ENCODE assay signal across 8 cellular contexts in the genomic region with DNA sequence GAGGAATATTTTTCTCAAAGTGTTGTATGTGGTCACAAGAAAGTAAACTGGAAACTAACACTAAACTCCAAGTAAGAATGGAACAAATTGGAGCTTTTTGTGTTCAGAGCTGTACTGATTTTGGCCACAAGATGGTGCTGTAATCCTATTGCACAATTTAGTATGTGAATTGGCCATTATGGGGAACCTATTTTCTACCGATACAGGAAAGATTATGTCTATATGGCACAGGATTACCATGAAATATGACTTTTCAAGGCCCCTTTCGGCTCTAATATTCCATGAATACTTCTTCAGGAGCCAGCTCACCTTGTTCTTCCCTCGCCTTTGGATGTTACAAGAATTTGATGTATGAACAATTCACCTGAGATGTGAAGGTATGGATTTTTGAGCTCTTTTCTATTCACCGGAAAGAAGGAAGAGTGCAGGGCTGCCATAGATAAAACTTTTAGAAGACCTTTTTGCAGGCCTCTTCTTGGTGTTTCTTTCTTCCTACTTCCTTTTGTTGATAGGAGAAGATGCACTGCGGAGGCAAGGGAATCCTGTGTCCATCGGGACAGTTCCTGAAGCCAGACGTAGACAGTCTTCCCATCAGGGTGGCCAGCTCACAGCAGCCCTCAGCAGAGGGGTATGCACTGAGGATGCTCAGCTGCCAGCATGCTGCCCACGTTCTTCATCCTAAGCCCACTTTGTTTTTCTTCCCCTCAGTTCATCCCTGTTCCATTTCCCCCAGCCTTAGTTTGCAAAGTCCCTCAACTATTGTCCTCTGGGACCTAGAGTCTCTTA. TPM values are rescaled to one million over a fixed set of nuclear protein-coding genes. Genes with fewer than 3 reads are reported as not detected.
DNase-seq lines count a peak whose midpoint lies in the region; ATAC-seq, FAIRE-seq and TF ChIP-seq lines count a peak whose summit lies in the region.

No MANE protein-coding gene starts in this region.

- no peaks in the 10 kb centered on the region for H3K79me2 ChIP-seq in MM.1S (ENCODE audit: low read length)
- H3K79me2 ChIP-seq in HepG2 (ENCODE audit: insufficient read depth, low read length), result no peaks in the 10 kb centered on the region

- intact Hi-C loops in HepG2 (cut with micrococcal nuclease; ENCODE audit: unreplicated experiment), result loop anchor here (1.0 to 2.0 kb wide), 7 partner anchors 19 to 680 kb away; no protein-coding TSS in a partner anchor

- H3K27me3 ChIP-seq in MM.1S (replicated peaks; ENCODE audit: insufficient read depth, low read length), result no peaks in the 10 kb centered on the region
- H3K27me3 ChIP-seq in HepG2 (ENCODE audit: control insufficient read depth in 1 of 2, insufficient read depth in 2 of 2, low read length in 2 of 2), result no peaks in the 10 kb centered on the region

- in situ Hi-C loops in HepG2 (cut with HindIII; ENCODE audit: extremely low pct_ligation_motif_present, low pct_unique_long_range_greater_than_20kb), result no loop called here

- no peaks in the 10 kb centered on the region for H4K20me1 ChIP-seq in MM.1S (ENCODE audit: insufficient read depth, low read length)
- H4K20me1 ChIP-seq in HepG2 (ENCODE audit: insufficient read depth, low read length), result no peaks in the 10 kb centered on the region

- ATAC-seq in GM21529 (IDR thresholded peaks at IDR 0.05; ENCODE audit: unreplicated experiment), result peak; percentile 77
- ATAC-seq in HepG2, result peak; percentile 62
- ATAC-seq in HG03280 (IDR thresholded peaks at IDR 0.05; ENCODE audit: unreplicated experiment), result no peak

- H3K27ac ChIP-seq in MM.1S (ENCODE audit: low read length) (no peak overlapping the region), HepG2 (ENCODE audit: extremely low read length, insufficient read depth, low read length) (no peak overlapping the region)

- CTCF ChIA-PET in HepG2 (lab: Yijun Ruan, JAX; ENCODE audit: low intra/inter-chr PET ratio, low total read pairs), result interaction anchor here (0.6 to 4.6 kb wide), 11 partner anchors 18 to 808 kb away, joined by 3 to 120 read pairs (median 6); partner anchors contain the start of gene SERPINE2

- TF ChIP-seq POLR2A in HepG2 (IDR thresholded peaks at IDR 0.05; ENCODE audit: insufficient read depth in 1 of 2, low read depth in 2 of 2, low read length in 2 of 2), result no peak

- no TSS peak for BruUV-seq in HepG2 (replicated peaks; lab: Mats Ljungman, UMichigan)

- FAIRE-seq in HepG2 (lab: Jason Lieb, UNC), result peak; percentile 60

- TF ChIP-seq EP300 in HepG2 (IDR thresholded peaks at IDR 0.05; ENCODE audit: low read depth in 2 of 2, low read length in 2 of 2) (peak in 1 of 2 experiments; percentile 25; a peak in 1 of 4 replicates), HepG2 (CRISPR knock-in tag; IDR thresholded peaks at IDR 0.05; ENCODE audit: borderline replicate concordance) (no peak)

- TF ChIP-seq CTCF in MM.1S (IDR thresholded peaks at IDR 0.05; ENCODE audit: low read length), result peak; percentile 85
- TF ChIP-seq CTCF in HepG2 (CRISPR knock-in tag; IDR thresholded peaks at IDR 0.05), result peak; percentile 92

- POLR2A ChIA-PET in HepG2 (lab: Yijun Ruan, JAX), result interaction anchor here (0.7 to 1.5 kb wide), 5 partner anchors 10 to 314 kb away, joined by 4 to 7 read pairs (median 6); partner anchors contain the start of gene MRPL44

- H3K9ac ChIP-seq in MM.1S (ENCODE audit: low read length) (no peak overlapping the region), HepG2 (ENCODE audit: insufficient read depth, low read depth, low read length) (no peak overlapping the region)

- DNase-seq in ELR (ENCODE audit: low read depth) (peak; percentile 75), MM.1S (peak; percentile 59), SW480 (ENCODE audit: low spot score) (peak; percentile 29), HepG2 (ENCODE audit: low spot score) (peak; percentile 66)
- peak; percentile 35 for DNase-seq in central memory CD4-positive, alpha-beta T cell
- peak in 5 of 6 experiments; percentile 13 to 73 (median 28) for DNase-seq in stimulated activated naive CD4-positive, alpha-beta T cell (lab: John Stamatoyannopoulos, UW)

- H3K36me3 ChIP-seq in MM.1S (replicated peaks; ENCODE audit: insufficient read depth, low read length) (no peaks in the 10 kb centered on the region; the same call in none of the 2 replicates), HepG2 (replicated peaks in 1 of 2; ENCODE audit: control insufficient read depth in 1 of 2, insufficient read depth in 2 of 2, low read length in 2 of 2) (peaks cover 1 to 14% of the 10 kb centered on the region in 2 experiments; a peak in 4 of 5 replicates)

- H3K4me1 ChIP-seq in MM.1S (ENCODE audit: low read length) (no peaks in the 10 kb centered on the region), HepG2 (ENCODE audit: insufficient read depth, low read length) (peaks cover 16% of the 10 kb centered on the region)

- no peak overlapping the region for H2AFZ ChIP-seq in MM.1S (ENCODE audit: low read length)
- H2AFZ ChIP-seq in HepG2 (ENCODE audit: low read length), result no peak overlapping the region

- peak; percentile 89 for TF ChIP-seq RAD21 in HepG2 (CRISPR knock-in tag; IDR thresholded peaks at IDR 0.05)

- 71% methylated on average over 8 of the region's 8 CpGs for WGBS in HepG2 (ENCODE audit: low lambda C conversion rate)

- H3K9me3 ChIP-seq in MM.1S (replicated peaks; ENCODE audit: insufficient read depth, low read length), result no peaks in the 10 kb centered on the region
- no peaks in the 10 kb centered on the region for H3K9me3 ChIP-seq in HepG2 (ENCODE audit: low read length)

- H3K4me3 ChIP-seq in MM.1S (ENCODE audit: low read length) (no peak overlapping the region), HepG2 (replicated peaks in 1 of 3; ENCODE audit: insufficient read depth in 1 of 3, low read depth in 2 of 3, low read length in 3 of 3) (no peak overlapping the region)

- no peak overlapping the region for H3K4me2 ChIP-seq in MM.1S (ENCODE audit: low read depth, low read length)
- H3K4me2 ChIP-seq in HepG2 (ENCODE audit: low read depth, low read length), result no peak overlapping the region

- no peaks in the 10 kb centered on the region for H3F3A ChIP-seq in MM.1S (ENCODE audit: insufficient read depth, low read length)

- no peaks in the 10 kb centered on the region for H3K9me2 ChIP-seq in MM.1S (replicated peaks; ENCODE audit: insufficient read depth, low read length)

RNA-seq across cellular contexts. Expression of gene MRPL44, which starts 13.3 kb away (rescaled TPM):
- total RNA-seq in HepG2 (2016; rRNA removed; fragmentation: Illumina TruSeq; extraction: Trizol), result 78.0 and 101 TPM in 2 replicates
- total RNA-seq in HepG2 (2016; cell fraction: cytosol; rRNA removed; fragmentation: Illumina TruSeq; extraction: Trizol; ENCODE audit: low read depth), result 19.7 and 21.8 TPM in 2 replicates
- 76.1 and 100 TPM in 2 replicates for total RNA-seq in HepG2 (2016; cell fraction: insoluble cytoplasmic fraction; rRNA removed; fragmentation: Illumina TruSeq; extraction: Trizol)
- 38.1 and 39.0 TPM in 2 replicates for total RNA-seq in HepG2 (2016; cell fraction: membrane; rRNA removed; fragmentation: Illumina TruSeq; extraction: Trizol)
- total RNA-seq in HepG2 (2016; cell fraction: nucleus; rRNA removed; fragmentation: Illumina TruSeq; extraction: Trizol), result 33.6 TPM in 2 replicates
- 31.1 and 38.4 TPM in 2 replicates for polyA plus RNA-seq in HepG2 (2011; rRNA removed)
- 29.5 and 37.2 TPM in 2 replicates for polyA plus RNA-seq in HepG2 (2011; cell fraction: cytosol; rRNA removed)
- polyA plus RNA-seq in HepG2 (2011; cell fraction: nucleus; rRNA removed), result 7.5 and 10.9 TPM in 2 replicates
- polyA plus RNA-seq in HepG2 (2012), result 31.9 and 35.7 TPM in 2 replicates
- polyA plus RNA-seq in HepG2 (2016; cell fraction: cytosol; fragmentation: Illumina TruSeq; extraction: Trizol; ENCODE audit: low read depth), result 10.7 and 11.0 TPM in 2 replicates
- polyA plus RNA-seq in HepG2 (2016; cell fraction: insoluble cytoplasmic fraction; fragmentation: Illumina TruSeq; extraction: Trizol; ENCODE audit: low read depth), result 114 TPM in 2 replicates
- polyA plus RNA-seq in HepG2 (2016; cell fraction: membrane; fragmentation: Illumina TruSeq; extraction: Trizol; ENCODE audit: low read depth), result 18.8 and 22.2 TPM in 2 replicates
- polyA plus RNA-seq in HepG2 (2016; cell fraction: nucleus; fragmentation: Illumina TruSeq; extraction: Trizol; ENCODE audit: insufficient read depth, low read depth), result 42.6 and 43.1 TPM in 2 replicates
- polyA minus RNA-seq in HepG2 (2011; rRNA and poly(A)+ RNA removed; ENCODE audit: low replicate concordance), result 6.2 and 14.6 TPM in 2 replicates
- polyA minus RNA-seq in HepG2 (2011; cell fraction: cytosol; rRNA and poly(A)+ RNA removed), result 25.3 and 29.9 TPM in 2 replicates
- 14.3 and 18.9 TPM in 2 replicates for polyA minus RNA-seq in HepG2 (2011; cell fraction: nucleus; rRNA and poly(A)+ RNA removed)

RNA-seq across cellular contexts. Expression of gene WDFY1, which starts 25.4 kb away (rescaled TPM):
- 77.0 and 92.1 TPM in 2 replicates for total RNA-seq in HepG2 (2016; rRNA removed; fragmentation: Illumina TruSeq; extraction: Trizol)
- 11.5 and 14.6 TPM in 2 replicates for total RNA-seq in HepG2 (2016; cell fraction: cytosol; rRNA removed; fragmentation: Illumina TruSeq; extraction: Trizol; ENCODE audit: low read depth)
- 74.9 and 94.6 TPM in 2 replicates for total RNA-seq in HepG2 (2016; cell fraction: insoluble cytoplasmic fraction; rRNA removed; fragmentation: Illumina TruSeq; extraction: Trizol)
- total RNA-seq in HepG2 (2016; cell fraction: membrane; rRNA removed; fragmentation: Illumina TruSeq; extraction: Trizol), result 26.9 and 28.9 TPM in 2 replicates
- total RNA-seq in HepG2 (2016; cell fraction: nucleus; rRNA removed; fragmentation: Illumina TruSeq; extraction: Trizol), result 97.2 and 104 TPM in 2 replicates
- polyA plus RNA-seq in HepG2 (2011; rRNA removed), result 77.1 and 78.4 TPM in 2 replicates
- polyA plus RNA-seq in HepG2 (2011; cell fraction: cytosol; rRNA removed), result 40.1 and 47.7 TPM in 2 replicates
- polyA plus RNA-seq in HepG2 (2011; cell fraction: nucleus; rRNA removed), result 98.7 and 128 TPM in 2 replicates
- 36.5 and 42.3 TPM in 2 replicates for polyA plus RNA-seq in HepG2 (2012)
- 4.0 and 4.3 TPM in 2 replicates for polyA plus RNA-seq in HepG2 (2016; cell fraction: cytosol; fragmentation: Illumina TruSeq; extraction: Trizol; ENCODE audit: low read depth)
- polyA plus RNA-seq in HepG2 (2016; cell fraction: insoluble cytoplasmic fraction; fragmentation: Illumina TruSeq; extraction: Trizol; ENCODE audit: low read depth), result 72.6 and 75.5 TPM in 2 replicates
- 10.6 and 12.5 TPM in 2 replicates for polyA plus RNA-seq in HepG2 (2016; cell fraction: membrane; fragmentation: Illumina TruSeq; extraction: Trizol; ENCODE audit: low read depth)
- 136 and 138 TPM in 2 replicates for polyA plus RNA-seq in HepG2 (2016; cell fraction: nucleus; fragmentation: Illumina TruSeq; extraction: Trizol; ENCODE audit: insufficient read depth, low read depth)
- 55.3 and 443 TPM in 2 replicates for polyA minus RNA-seq in HepG2 (2011; rRNA and poly(A)+ RNA removed; ENCODE audit: low replicate concordance)
- 49.8 and 57.9 TPM in 2 replicates for polyA minus RNA-seq in HepG2 (2011; cell fraction: cytosol; rRNA and poly(A)+ RNA removed)
- polyA minus RNA-seq in HepG2 (2011; cell fraction: nucleus; rRNA and poly(A)+ RNA removed), result 186 and 218 TPM in 2 replicates
